ENCODE assay signal across 9 cellular contexts in genomic region chr22:26648011-26648497, GRCh38. TPM values are rescaled to one million over a fixed set of nuclear protein-coding genes. Genes with fewer than 3 reads are reported as not detected.
DNase-seq lines count a peak whose midpoint lies in the region; ATAC-seq and TF ChIP-seq lines count a peak whose summit lies in the region.
"Had no signal": no experiment of that assay in that cellular context is flagged by ENCODE, and none has a peak within 500 bp of the region (broad histone marks: within the 10 kb centered on the region; RNA-seq: fewer than 3 reads in every experiment).

No MANE protein-coding gene starts in this region.

- intact Hi-C loops in thyroid gland (cut with DNase I): no loop called here

- H3K27me3 Mint-ChIP-seq in natural killer cell treated with Interleukin-12 subunit alpha and Interleukin-12 subunit beta and Interleukin-15 and Interleukin-18, amount 100 ng/mL, for 72 hours: peaks cover 0 to 3% of the 10 kb centered on the region in 2 donors

- H3K36me3 ChIP-seq in H7 (replicated peaks; ENCODE audit: control insufficient read depth, insufficient read depth, low read length): no peaks in the 10 kb centered on the region
- H3K36me3 ChIP-seq in smooth muscle cell (ENCODE audit: low read depth): no peaks in the 10 kb centered on the region
- no peaks in the 10 kb centered on the region for H3K36me3 ChIP-seq in thyroid gland
- H3K36me3 ChIP-seq: upper lobe of left lung had no signal

- no peak for TF ChIP-seq CTCF in smooth muscle cell (IDR thresholded peaks at IDR 0.05; ENCODE audit: borderline replicate concordance, insufficient read depth, poor library complexity, severe bottlenecking)
- TF ChIP-seq CTCF in thyroid gland (IDR thresholded peaks at IDR 0.05): no peak

- H3K4me1 ChIP-seq in smooth muscle cell (ENCODE audit: low read depth) (peaks cover 47% of the 10 kb centered on the region), thyroid gland (peaks cover 4 to 5% of the 10 kb centered on the region in 2 donors)

- ATAC-seq in natural killer cell treated with Interleukin-12 subunit alpha and Interleukin-12 subunit beta and Interleukin-15 and Interleukin-18, amount 100 ng/mL, for 72 hours: peak; percentile 65 to 67
- ATAC-seq in HG02623 (IDR thresholded peaks at IDR 0.05; ENCODE audit: unreplicated experiment): no peak

- no peak for TF ChIP-seq POLR2A in thyroid gland (IDR thresholded peaks at IDR 0.05)

- H3K27me3 ChIP-seq in H7 (ENCODE audit: control insufficient read depth, insufficient read depth, low read length) (no peaks in the 10 kb centered on the region), smooth muscle cell (ENCODE audit: low read depth) (peaks cover 23% of the 10 kb centered on the region), thyroid gland (no peaks in the 10 kb centered on the region)
- H3K27me3 ChIP-seq: upper lobe of left lung had no signal

- no peaks in the 10 kb centered on the region for H3K9me3 ChIP-seq in smooth muscle cell (replicated peaks; ENCODE audit: low read depth)
- H3K9me3 ChIP-seq in thyroid gland: no peaks in the 10 kb centered on the region
- H3K9me3 ChIP-seq: upper lobe of left lung had no signal

- no peak overlapping the region for H3K9ac ChIP-seq in smooth muscle cell (ENCODE audit: low read depth)

- peaks cover 58 to 77% of the 10 kb centered on the region in 2 donors for H3K4me1 Mint-ChIP-seq in natural killer cell treated with Interleukin-12 subunit alpha and Interleukin-12 subunit beta and Interleukin-15 and Interleukin-18, amount 100 ng/mL, for 72 hours (ENCODE audit: low read depth in 2 of 2)

- H3K4me3 ChIP-seq in H7 (ENCODE audit: insufficient read depth, low read depth, low read length) (no peak overlapping the region), smooth muscle cell (no peak overlapping the region), thyroid gland (replicated peaks in 1 of 3) (no peak overlapping the region)
- H3K4me3 ChIP-seq: upper lobe of left lung had no signal

- DNase-seq in H7: peak; percentile 88
- peak; percentile 58 for DNase-seq in NCI-H2227 treated with DMSO at 0.1 percent for 48 hours (lab: John Stamatoyannopoulos, UW)
- peak; percentile 30 for DNase-seq in activated T-helper 1 cell treated with Interleukin-2 at 50 U/mL for 16 hours (ENCODE audit: low read depth)
- DNase-seq in natural killer cell treated with Interleukin-12 subunit alpha and Interleukin-12 subunit beta and Interleukin-15 and Interleukin-18, amount 100 ng/mL, for 72 hours (ENCODE audit: low spot score): no peak
- no peak for DNase-seq in smooth muscle cell (lab: John Stamatoyannopoulos, UW; ENCODE audit: unreplicated experiment)
- no peak for DNase-seq in thyroid gland
- DNase-seq in germinal center (ENCODE audit: low spot score): no peak

- WGBS in smooth muscle cell (ENCODE audit: low lambda C conversion rate): 36% methylated on average over 17 of the region's 17 CpGs
- WGBS in thyroid gland, 2 donors: 41 to 46% methylated on average over 17 of the region's 17 CpGs

- H3K4me2 ChIP-seq in smooth muscle cell: no peak overlapping the region

- peaks cover 8% of the 10 kb centered on the region for H3F3A ChIP-seq in smooth muscle cell (ENCODE audit: low read depth)

- no peaks in the 10 kb centered on the region for H4K20me1 ChIP-seq in smooth muscle cell (ENCODE audit: low read depth)

- no peak overlapping the region for H2AFZ ChIP-seq in smooth muscle cell (ENCODE audit: low read depth)

- peak overlapping the region; percentile 15 to 59 for H3K27ac Mint-ChIP-seq in natural killer cell treated with Interleukin-12 subunit alpha and Interleukin-12 subunit beta and Interleukin-15 and Interleukin-18, amount 100 ng/mL, for 72 hours

- H3K36me3 Mint-ChIP-seq in natural killer cell treated with Interleukin-12 subunit alpha and Interleukin-12 subunit beta and Interleukin-15 and Interleukin-18, amount 100 ng/mL, for 72 hours: no peaks in the 10 kb centered on the region

- H3K79me2 ChIP-seq in smooth muscle cell (ENCODE audit: low read depth): no peaks in the 10 kb centered on the region

- H3K4me3 Mint-ChIP-seq in natural killer cell treated with Interleukin-12 subunit alpha and Interleukin-12 subunit beta and Interleukin-15 and Interleukin-18, amount 100 ng/mL, for 72 hours: peak overlapping the region; percentile 46

- H3K27ac ChIP-seq in smooth muscle cell (ENCODE audit: low read depth) (no peak overlapping the region), thyroid gland (no peak overlapping the region)
- H3K27ac ChIP-seq: upper lobe of left lung had no signal

- H3K9me3 Mint-ChIP-seq in natural killer cell treated with Interleukin-12 subunit alpha and Interleukin-12 subunit beta and Interleukin-15 and Interleukin-18, amount 100 ng/mL, for 72 hours: no peaks in the 10 kb centered on the region

RNA-seq across cellular contexts. Expression of gene MIAT, which starts 9.3 kb away (rescaled TPM):
- 3.0 and 13.4 TPM in 2 replicates for total RNA-seq in H7 (2014; rRNA removed; shearing (Covaris generic))
- 10 to 100 TPM in 1 of 2 donors, 1 to 10 TPM in 1; 6.0 to 12.6 TPM for total RNA-seq in natural killer cell treated with Interleukin-12 subunit alpha and Interleukin-12 subunit beta and Interleukin-15 and Interleukin-18, amount 100 ng/mL, for 72 hours
- total RNA-seq in smooth muscle cell: 2.8 and 7.0 TPM in 2 replicates
- 0.16 and 5.1 TPM in 2 replicates for polyA plus RNA-seq in smooth muscle cell
- total RNA-seq in thyroid gland: 1 to 10 TPM in 3 of 4 donors, under 1 TPM in 1; 0.67 to 2.6 (median 1.2) TPM

RNA-seq across cellular contexts. Expression of gene CRYBA4, which starts 26.3 kb away (rescaled TPM):
- total RNA-seq in H7 (2014; rRNA removed; shearing (Covaris generic)): 0.22 TPM in 1 of 2 replicates, not detected in the other
- total RNA-seq in natural killer cell treated with Interleukin-12 subunit alpha and Interleukin-12 subunit beta and Interleukin-15 and Interleukin-18, amount 100 ng/mL, for 72 hours: not detected
- total RNA-seq in smooth muscle cell: 4.9 TPM in 1 of 2 replicates, not detected in the other
- 1.1 and 1.8 TPM in 2 replicates for polyA plus RNA-seq in smooth muscle cell
- not detected for total RNA-seq in thyroid gland
- total RNA-seq: upper lobe of left lung had no signal

RNA-seq across cellular contexts. Expression of gene CRYBB1, which starts 30.2 kb away (rescaled TPM):
- 1.9 and 3.1 TPM in 2 replicates for total RNA-seq in H7 (2014; rRNA removed; shearing (Covaris generic))
- not detected for total RNA-seq in natural killer cell treated with Interleukin-12 subunit alpha and Interleukin-12 subunit beta and Interleukin-15 and Interleukin-18, amount 100 ng/mL, for 72 hours
- total RNA-seq in smooth muscle cell (0.27 TPM in 1 of 2 replicates, not detected in the other), thyroid gland (1 to 10 TPM in 1 of 4 donors, not detected in 3; 1.0 TPM)
- not detected in 2 replicates for polyA plus RNA-seq in smooth muscle cell

RNA-seq across cellular contexts. Expression of gene TPST2, which starts 58.1 kb away (rescaled TPM):
- total RNA-seq in H7 (2014; rRNA removed; shearing (Covaris generic)): 95.0 and 118 TPM in 2 replicates
- 10 to 100 TPM; 43.1 to 43.6 TPM for total RNA-seq in natural killer cell treated with Interleukin-12 subunit alpha and Interleukin-12 subunit beta and Interleukin-15 and Interleukin-18, amount 100 ng/mL, for 72 hours
- 44.1 and 44.8 TPM in 2 replicates for total RNA-seq in smooth muscle cell
- 48.5 and 50.2 TPM in 2 replicates for polyA plus RNA-seq in smooth muscle cell
- 100 to 1,000 TPM in 3 of 4 donors, 10 to 100 TPM in 1; 99.2 to 154 (median 121) TPM for total RNA-seq in thyroid gland

Comparison
In these comparisons a context has a peak if more than half of its experiments do, and no peak if none do; other contexts are left out.
1. DNase-seq: peak in H7 (single experiment), NCI-H2227 treated with DMSO at 0.1 percent for 48 hours (single experiment) and activated T-helper 1 cell treated with Interleukin-2 at 50 U/mL for 16 hours (single experiment); none in natural killer cell treated with Interleukin-12 subunit alpha and Interleukin-12 subunit beta and Interleukin-15 and Interleukin-18, amount 100 ng/mL, for 72 hours (single experiment), smooth muscle cell (single experiment), thyroid gland (0 of 2) and germinal center (single experiment).